ENCODE assay signal across 8 cellular contexts in the genomic region with DNA sequence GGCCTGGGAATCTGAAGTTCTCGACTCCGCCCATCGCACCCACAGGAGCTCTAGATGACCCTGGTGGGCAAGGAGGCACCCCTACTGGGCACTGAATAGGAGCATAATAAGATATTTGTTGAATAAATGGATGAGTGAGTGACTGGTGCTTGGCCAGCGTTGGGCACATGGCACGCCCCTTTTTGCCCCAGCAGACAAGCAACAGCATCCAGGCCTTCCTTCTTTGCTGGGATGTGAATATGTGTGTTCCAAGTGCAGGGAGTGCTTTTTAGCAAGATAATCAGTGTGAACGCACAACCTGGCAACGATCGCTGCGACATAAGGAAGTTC. TPM values are rescaled to one million over a fixed set of nuclear protein-coding genes. Genes with fewer than 3 reads are reported as not detected.
A peak's percentile ranks its signal among the peaks of the same experiment; 100 is the strongest.
DNase-seq lines count a peak whose midpoint lies in the region; ATAC-seq and TF ChIP-seq lines count a peak whose summit lies in the region.

No MANE protein-coding gene starts in this region.

- H3K36me3 Mint-ChIP-seq in T-helper 1 cell treated with Interleukin-12 subunit alpha and Interleukin-12 subunit beta and Interleukin-4 antibody, amounts not matched to agents 30 μg/mL and 1 μg/mL, for 36 hours (ENCODE audit: low read depth): peaks cover 14% of the 10 kb centered on the region
- peaks cover 9% of the 10 kb centered on the region for H3K36me3 Mint-ChIP-seq in T-cell

- no peak for DNase-seq in T-helper 1 cell
- DNase-seq in T-cell: no peak
- no peak for DNase-seq in fibroblast of villous mesenchyme (ENCODE audit: low read depth)
- DNase-seq in sigmoid colon: no peak
- no peak for DNase-seq in HuH-7 (ENCODE audit: low spot score)
- DNase-seq in stimulated activated CD4-positive, alpha-beta T cell treated with anti-CD3 and anti-CD28 coated beads, Interleukin-15, amount 100 ng/mL, for 24 hours: no peak

- H3K4me1 Mint-ChIP-seq in T-helper 1 cell treated with Interleukin-12 subunit alpha and Interleukin-12 subunit beta and Interleukin-4 antibody, amounts not matched to agents 30 μg/mL and 1 μg/mL, for 36 hours (ENCODE audit: low read depth): peaks cover 35% of the 10 kb centered on the region
- peaks cover 41 to 46% (median 41%) of the 10 kb centered on the region in 3 donors for H3K4me1 Mint-ChIP-seq in T-cell

- peak overlapping the region; percentile 57 for H3K27ac Mint-ChIP-seq in T-helper 1 cell treated with Interleukin-12 subunit alpha and Interleukin-12 subunit beta and Interleukin-4 antibody, amounts not matched to agents 30 μg/mL and 1 μg/mL, for 36 hours
- H3K27ac Mint-ChIP-seq in T-cell: peak overlapping the region; percentile 84 to 90

- CTCF ChIA-PET in T-cell (lab: Charles Lee): interaction anchor here (0.6 to 1.3 kb wide), 8 partner anchors 11 to 65 kb away, joined by 3 to 5 read pairs (median 4); partner anchors contain the start of gene PTPMT1 (in 1 of the 2)

- H3K4me3 ChIP-seq in fibroblast of villous mesenchyme (ENCODE audit: low read depth, low read length): peak overlapping the region; percentile 54
- H3K4me3 ChIP-seq in sigmoid colon: peak overlapping the region; percentile 85 to 97 (median 94)

- no peaks in the 10 kb centered on the region for H3K36me3 ChIP-seq in sigmoid colon

- ATAC-seq in HG02970 (IDR thresholded peaks at IDR 0.05; ENCODE audit: low FRiP score, unreplicated experiment) (peak; percentile 22), T-cell (replicated peaks in 1 of 4) (peak; percentile 3 to 30 (median 6))

- H3K9me3 Mint-ChIP-seq in T-helper 1 cell treated with Interleukin-12 subunit alpha and Interleukin-12 subunit beta and Interleukin-4 antibody, amounts not matched to agents 30 μg/mL and 1 μg/mL, for 36 hours: no peaks in the 10 kb centered on the region
- H3K9me3 Mint-ChIP-seq in T-cell: no peaks in the 10 kb centered on the region

- POLR2A ChIA-PET in T-cell (lab: Charles Lee): no interaction called here

- TF ChIP-seq EP300 in sigmoid colon (IDR thresholded peaks at IDR 0.05): no peak

- H3K4me3 Mint-ChIP-seq in T-helper 1 cell treated with Interleukin-12 subunit alpha and Interleukin-12 subunit beta and Interleukin-4 antibody, amounts not matched to agents 30 μg/mL and 1 μg/mL, for 36 hours: peak overlapping the region; percentile 84
- peak overlapping the region; percentile 74 to 98 (median 75) for H3K4me3 Mint-ChIP-seq in T-cell

- no peaks in the 10 kb centered on the region for H3K27me3 ChIP-seq in sigmoid colon

- peak overlapping the region; percentile 87 to 95 (median 94) for H3K27ac ChIP-seq in sigmoid colon

- intact Hi-C loops in sigmoid colon (cut with DNase I): loop anchor here (2.0 to 5.0 kb wide), 3 partner anchors 36 to 127 kb away; partner anchors contain the start of gene PSMC3

- TF ChIP-seq POLR2A in sigmoid colon (IDR thresholded peaks at IDR 0.05): no peak

- no peaks in the 10 kb centered on the region for H3K27me3 Mint-ChIP-seq in T-helper 1 cell treated with Interleukin-12 subunit alpha and Interleukin-12 subunit beta and Interleukin-4 antibody, amounts not matched to agents 30 μg/mL and 1 μg/mL, for 36 hours (ENCODE audit: low read depth)
- H3K27me3 Mint-ChIP-seq in T-cell: no peaks in the 10 kb centered on the region

- H3K9me3 ChIP-seq in sigmoid colon: no peaks in the 10 kb centered on the region

- TF ChIP-seq CTCF in fibroblast of villous mesenchyme (IDR thresholded peaks at IDR 0.05; ENCODE audit: insufficient read depth, low read depth, low read length): no peak
- peak in 1 of 4 experiments; percentile 38 for TF ChIP-seq CTCF in sigmoid colon (IDR thresholded peaks at IDR 0.05)

- WGBS in sigmoid colon, 2 donors: 13 to 20% methylated on average over 9 of the region's 9 CpGs

- peaks cover 0 to 44% (median 31%) of the 10 kb centered on the region in 4 donors for H3K4me1 ChIP-seq in sigmoid colon

RNA-seq across cellular contexts. Expression of gene CELF1, which starts 0.5 kb away (rescaled TPM):
- 100 to 1,000 TPM; 109 to 124 (median 123) TPM for total RNA-seq in T-cell
- total RNA-seq in fibroblast of villous mesenchyme: 124 and 128 TPM in 2 replicates
- total RNA-seq in sigmoid colon: 100 to 1,000 TPM in 3 of 4 donors, 10 to 100 TPM in 1; 87.2 to 188 (median 114) TPM
- 10 to 100 TPM in 2 of 3 donors, 1 to 10 TPM in 1; 9.0 to 45.7 (median 14.1) TPM for polyA plus RNA-seq in sigmoid colon

RNA-seq across cellular contexts. Expression of gene PTPMT1, which starts 12.0 kb away (rescaled TPM):
- total RNA-seq in T-cell (10 to 100 TPM; 14.9 to 25.3 (median 25.0) TPM), fibroblast of villous mesenchyme (66.7 and 71.7 TPM in 2 replicates), sigmoid colon (100 to 1,000 TPM in 3 of 4 donors, 10 to 100 TPM in 1; 100.0 to 152 (median 130) TPM)
- polyA plus RNA-seq in sigmoid colon: 10 to 100 TPM; 31.0 to 43.1 (median 37.2) TPM

RNA-seq across cellular contexts. Expression of gene KBTBD4, which starts 25.4 kb away (rescaled TPM):
- total RNA-seq in T-cell (10 to 100 TPM; 19.1 to 23.6 (median 21.6) TPM), fibroblast of villous mesenchyme (18.7 and 24.2 TPM in 2 replicates), sigmoid colon (10 to 100 TPM; 13.3 to 29.9 (median 23.5) TPM)
- polyA plus RNA-seq in sigmoid colon: 10 to 100 TPM; 11.3 to 15.9 (median 12.6) TPM

RNA-seq across cellular contexts. Expression of gene NDUFS3, which starts 25.5 kb away (rescaled TPM):
- total RNA-seq in T-cell (100 to 1,000 TPM in 1 of 5 donors, 10 to 100 TPM in 4; 69.1 to 105 (median 76.1) TPM), fibroblast of villous mesenchyme (66.1 and 70.5 TPM in 2 replicates), sigmoid colon (100 to 1,000 TPM in 2 of 4 donors, 10 to 100 TPM in 2; 74.4 to 106 (median 91.7) TPM)
- polyA plus RNA-seq in sigmoid colon: 100 to 1,000 TPM; 229 to 323 (median 268) TPM

RNA-seq across cellular contexts. Expression of gene FAM180B, which starts 33.1 kb away (rescaled TPM):
- under 1 TPM in 3 of 5 donors, not detected in 2; 0.20 to 0.51 (median 0.28) TPM for total RNA-seq in T-cell
- total RNA-seq in fibroblast of villous mesenchyme: not detected in 2 replicates
- 1 to 10 TPM in 1 of 4 donors, under 1 TPM in 2, not detected in 1; 0.36 to 1.4 (median 0.41) TPM for total RNA-seq in sigmoid colon
- polyA plus RNA-seq in sigmoid colon: under 1 TPM in 2 of 3 donors, not detected in 1; 0.12 to 0.60 TPM
